ENCODE assay signal across 1 cellular context in genomic region chr4:39054497-39054896, GRCh38.
TF ChIP-seq lines count a peak whose summit lies in the region.

No MANE protein-coding gene starts in this region.

TF ChIP-seq in A549, 52 proteins besides CTCF, POLR2A, EP300 and RAD21 (continued from another document):
- TF ChIP-seq HMGXB4 (CRISPR knock-in tag; IDR thresholded peaks at IDR 0.05; ENCODE audit: borderline replicate concordance), result no peak
- no peak for TF ChIP-seq RNF2 (IDR thresholded peaks at IDR 0.05; ENCODE audit: borderline replicate concordance, low read depth)
